8 cellular contexts compared by ENCODE assay signal in genomic region chr3:101685870-101686307, GRCh38. TPM values are rescaled to one million over a fixed set of nuclear protein-coding genes. Genes with fewer than 3 reads are reported as not detected.
DNase-seq lines count a peak whose midpoint lies in the region; ATAC-seq and TF ChIP-seq lines count a peak whose summit lies in the region.

No MANE protein-coding gene starts in this region.

- intact Hi-C loops in activated B cell treated with CpG ODN at 0.5 μM for 24 hours (cut with micrococcal nuclease), result loop anchor here (1.0 to 5.0 kb wide), 8 partner anchors 9 to 1639 kb away; partner anchors contain the start of genes CEP97, NFKBIZ, NXPE3 and PCNP
- intact Hi-C loops in left ventricle myocardium inferior (cut with micrococcal nuclease), result no loop called here

- ATAC-seq in CD4-positive, CD25-positive, alpha-beta regulatory T cell (ENCODE audit: low read depth in 2 of 2), result no peak
- ATAC-seq in HG02571 (IDR thresholded peaks at IDR 0.05; ENCODE audit: unreplicated experiment) (peak; percentile 5), activated B cell treated with CpG ODN at 0.5 μM for 24 hours (ENCODE audit: low read depth) (peak; percentile 6)

- POLR2A ChIA-PET in activated B cell treated with CpG ODN at 0.5 μM for 24 hours (lab: Charles Lee), result interaction anchor here (0.9 to 6.4 kb wide), 11 partner anchors 9 to 173 kb away, joined by 3 to 137 read pairs (median 9); partner anchors contain the start of genes CEP97, NXPE3, PCNP and TRMT10C

- no peaks in the 10 kb centered on the region for H3K27me3 ChIP-seq in CD4-positive, CD25-positive, alpha-beta regulatory T cell (ENCODE audit: control insufficient read depth, insufficient read depth, low read length)
- H3K27me3 ChIP-seq in left ventricle myocardium inferior (ENCODE audit: low read depth), result no peaks in the 10 kb centered on the region
- H3K27me3 ChIP-seq in skeletal muscle tissue (ENCODE audit: control insufficient read depth in 3 of 3, insufficient read depth in 3 of 3, low read length in 3 of 3), result no peaks in the 10 kb centered on the region

- CTCF ChIA-PET in activated B cell treated with CpG ODN at 0.5 μM for 24 hours (lab: Charles Lee), result interaction anchor here (0.5 to 1.9 kb wide), 3 partner anchors 9 to 1854 kb away, joined by 3 to 10 read pairs (median 6); partner anchors contain the start of gene ZBTB11

- peak overlapping the region; percentile 92 to 98 (median 95) for H3K9ac ChIP-seq in skeletal muscle tissue (ENCODE audit: low read depth in 1 of 3, low read length in 3 of 3)

- DNase-seq in CD4-positive, CD25-positive, alpha-beta regulatory T cell, result no peak
- no peak for DNase-seq in activated B cell treated with CpG ODN at 0.5 μM for 24 hours
- no peak for DNase-seq in left ventricle myocardium inferior
- no peak for DNase-seq in NCI-H226
- no peak for DNase-seq in NCI-H2171 (lab: John Stamatoyannopoulos, UW)
- DNase-seq in mesenteric fat pad (ENCODE audit: low spot score), result no peak

- H3K9me3 ChIP-seq in CD4-positive, CD25-positive, alpha-beta regulatory T cell (ENCODE audit: control insufficient read depth in 2 of 2, low read length in 2 of 2), result no peaks in the 10 kb centered on the region
- H3K9me3 ChIP-seq in left ventricle myocardium inferior (replicated peaks), result no peaks in the 10 kb centered on the region
- H3K9me3 ChIP-seq in skeletal muscle tissue (ENCODE audit: control insufficient read depth in 3 of 3, low read length in 3 of 3), result no peaks in the 10 kb centered on the region

- peak overlapping the region; percentile 94 for H3K27ac ChIP-seq in CD4-positive, CD25-positive, alpha-beta regulatory T cell (ENCODE audit: insufficient read depth, low read length, poor library complexity, severe bottlenecking)
- peak overlapping the region; percentile 92 for H3K27ac ChIP-seq in left ventricle myocardium inferior (replicated peaks)
- H3K27ac ChIP-seq in skeletal muscle tissue (ENCODE audit: low read depth, low read length), result peak overlapping the region; percentile 93

- H3K4me1 Mint-ChIP-seq in CD4-positive, CD25-positive, alpha-beta regulatory T cell, result peaks cover 25 to 60% (median 45%) of the 10 kb centered on the region in 4 donors
- peaks cover 40% of the 10 kb centered on the region for H3K4me1 Mint-ChIP-seq in activated B cell treated with CpG ODN at 0.5 μM for 24 hours

- TF ChIP-seq CTCF in activated B cell treated with CpG ODN at 0.5 μM for 24 hours (IDR thresholded peaks at IDR 0.05), result no peak
- TF ChIP-seq CTCF in left ventricle myocardium inferior (IDR thresholded peaks at IDR 0.05; ENCODE audit: borderline replicate concordance), result no peak

- H3K36me3 ChIP-seq in CD4-positive, CD25-positive, alpha-beta regulatory T cell (ENCODE audit: control insufficient read depth, insufficient read depth, low read length), result peaks cover 44% of the 10 kb centered on the region
- H3K36me3 ChIP-seq in left ventricle myocardium inferior, result peaks cover 48% of the 10 kb centered on the region
- H3K36me3 ChIP-seq in skeletal muscle tissue (ENCODE audit: control insufficient read depth in 3 of 3, insufficient read depth in 3 of 3, low read length in 3 of 3), result peaks cover 25 to 28% (median 25%) of the 10 kb centered on the region in 3 donors

- no peaks in the 10 kb centered on the region for H3K9me3 Mint-ChIP-seq in CD4-positive, CD25-positive, alpha-beta regulatory T cell
- H3K9me3 Mint-ChIP-seq in activated B cell treated with CpG ODN at 0.5 μM for 24 hours, result no peaks in the 10 kb centered on the region

- H3K27ac Mint-ChIP-seq in CD4-positive, CD25-positive, alpha-beta regulatory T cell, result peak overlapping the region; percentile 99 to 100 (median 100)
- peak overlapping the region; percentile 99 for H3K27ac Mint-ChIP-seq in activated B cell treated with CpG ODN at 0.5 μM for 24 hours

- peak overlapping the region; percentile 99 to 100 (median 100) for H3K4me3 Mint-ChIP-seq in CD4-positive, CD25-positive, alpha-beta regulatory T cell
- H3K4me3 Mint-ChIP-seq in activated B cell treated with CpG ODN at 0.5 μM for 24 hours, result peak overlapping the region; percentile 100

- peaks cover 32% of the 10 kb centered on the region for H3K4me1 ChIP-seq in CD4-positive, CD25-positive, alpha-beta regulatory T cell (ENCODE audit: control insufficient read depth, insufficient read depth, low read length, poor library complexity, severe bottlenecking)
- H3K4me1 ChIP-seq in left ventricle myocardium inferior (peaks cover 62% of the 10 kb centered on the region), skeletal muscle tissue (ENCODE audit: control insufficient read depth in 3 of 3, insufficient read depth in 3 of 3, low read length in 3 of 3) (peaks cover 19 to 25% (median 23%) of the 10 kb centered on the region in 3 donors)

- H3K27me3 Mint-ChIP-seq in CD4-positive, CD25-positive, alpha-beta regulatory T cell, result no peaks in the 10 kb centered on the region
- no peaks in the 10 kb centered on the region for H3K27me3 Mint-ChIP-seq in activated B cell treated with CpG ODN at 0.5 μM for 24 hours

- peaks cover 23% of the 10 kb centered on the region for H3K36me3 Mint-ChIP-seq in CD4-positive, CD25-positive, alpha-beta regulatory T cell
- peaks cover 50% of the 10 kb centered on the region for H3K36me3 Mint-ChIP-seq in activated B cell treated with CpG ODN at 0.5 μM for 24 hours (ENCODE audit: low read depth)

- H3K4me3 ChIP-seq in CD4-positive, CD25-positive, alpha-beta regulatory T cell (ENCODE audit: low read depth, low read length), result peak overlapping the region; percentile 98
- peak overlapping the region; percentile 79 for H3K4me3 ChIP-seq in left ventricle myocardium inferior
- H3K4me3 ChIP-seq in skeletal muscle tissue (ENCODE audit: low read length in 3 of 3), result peak overlapping the region; percentile 90 to 99 (median 95)

RNA-seq across cellular contexts. Expression of gene RPL24, which starts 0.6 kb away (rescaled TPM):
- total RNA-seq in CD4-positive, CD25-positive, alpha-beta regulatory T cell, result 1,148 TPM
- 1,000 to 10,000 TPM in 3 of 4 donors, 100 to 1,000 TPM in 1; 939 to 1,307 (median 1,200) TPM for polyA plus RNA-seq in CD4-positive, CD25-positive, alpha-beta regulatory T cell
- total RNA-seq in activated B cell treated with CpG ODN at 0.5 μM for 24 hours (1,431 and 1,623 TPM in 2 replicates), left ventricle myocardium inferior (770 TPM), skeletal muscle tissue (5,603 TPM), mesenteric fat pad (734 TPM)

RNA-seq across cellular contexts. Expression of gene ZBTB11, which starts 9.0 kb away (rescaled TPM):
- total RNA-seq in CD4-positive, CD25-positive, alpha-beta regulatory T cell, result 75.1 TPM
- 10 to 100 TPM in 2 of 4 donors, 1 to 10 TPM in 2; 9.0 to 14.2 (median 10.7) TPM for polyA plus RNA-seq in CD4-positive, CD25-positive, alpha-beta regulatory T cell
- total RNA-seq in activated B cell treated with CpG ODN at 0.5 μM for 24 hours, result 26.2 and 28.7 TPM in 2 replicates
- 10.3 TPM for total RNA-seq in left ventricle myocardium inferior
- 16.2 TPM for total RNA-seq in skeletal muscle tissue
- 15.1 TPM for total RNA-seq in mesenteric fat pad

RNA-seq across cellular contexts. Expression of gene CEP97, which starts 38.5 kb away (rescaled TPM):
- 15.2 TPM for total RNA-seq in CD4-positive, CD25-positive, alpha-beta regulatory T cell
- polyA plus RNA-seq in CD4-positive, CD25-positive, alpha-beta regulatory T cell, result 1 to 10 TPM; 4.8 to 8.3 (median 6.4) TPM
- total RNA-seq in activated B cell treated with CpG ODN at 0.5 μM for 24 hours (7.3 and 7.9 TPM in 2 replicates), left ventricle myocardium inferior (5.9 TPM), skeletal muscle tissue (16.2 TPM), mesenteric fat pad (6.2 TPM)

Comparison
In these comparisons a context has a peak if more than half of its experiments do, and no peak if none do; other contexts are left out.
1. ATAC-seq: peak in HG02571 (single experiment) and activated B cell treated with CpG ODN at 0.5 μM for 24 hours (single experiment); none in CD4-positive, CD25-positive, alpha-beta regulatory T cell (0 of 2).
2. Peak in every context shown above with its lines, with median percentiles within 50 percentile points of each other: H3K27ac ChIP-seq and H3K4me3 ChIP-seq.